In the genomic region with DNA sequence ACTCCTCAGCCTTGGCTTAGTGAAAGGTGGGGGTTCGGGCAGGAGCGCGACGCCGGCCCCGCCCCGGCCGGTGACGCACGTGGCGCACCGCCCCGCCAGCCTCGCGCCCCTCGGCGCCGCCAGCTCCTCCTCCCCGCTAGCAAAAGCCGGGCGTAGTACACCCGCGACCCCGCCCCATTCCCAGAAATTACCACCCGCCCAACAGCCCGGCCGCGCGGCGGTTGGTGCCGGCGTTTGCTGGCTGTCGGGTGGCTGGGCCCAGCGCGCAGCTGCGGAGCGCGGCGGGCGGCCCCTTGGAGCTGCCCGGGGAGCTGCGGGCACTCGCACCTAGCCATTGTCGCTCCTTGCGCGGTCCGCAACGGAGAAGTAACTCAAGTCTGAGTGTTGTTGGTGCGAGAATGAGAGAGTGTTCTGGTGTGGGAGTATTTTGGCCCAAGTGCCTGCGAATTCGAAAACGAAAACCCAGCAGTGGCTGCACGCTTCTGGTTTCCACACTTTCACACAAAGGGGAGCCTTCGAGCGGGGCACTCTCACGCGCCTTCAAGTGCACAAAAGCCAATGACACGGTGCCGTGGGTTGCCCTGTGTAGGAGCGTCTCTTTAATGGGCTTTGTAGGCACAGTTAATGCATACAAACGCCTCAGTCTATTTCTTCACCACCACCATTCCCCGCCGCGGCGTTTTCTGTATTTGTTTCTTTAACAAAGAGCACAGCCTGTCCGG, we compare ENCODE assay signal across 1 cellular context.
A peak's percentile ranks its signal among the peaks of the same experiment; 100 is the strongest.
TF ChIP-seq lines count a peak whose summit lies in the region.

No MANE protein-coding gene starts in this region.

TF ChIP-seq in K562, 482 proteins besides CTCF, POLR2A, EP300 and RAD21 (continued from another document and continues in another):
- TF ChIP-seq, protein P1, sequence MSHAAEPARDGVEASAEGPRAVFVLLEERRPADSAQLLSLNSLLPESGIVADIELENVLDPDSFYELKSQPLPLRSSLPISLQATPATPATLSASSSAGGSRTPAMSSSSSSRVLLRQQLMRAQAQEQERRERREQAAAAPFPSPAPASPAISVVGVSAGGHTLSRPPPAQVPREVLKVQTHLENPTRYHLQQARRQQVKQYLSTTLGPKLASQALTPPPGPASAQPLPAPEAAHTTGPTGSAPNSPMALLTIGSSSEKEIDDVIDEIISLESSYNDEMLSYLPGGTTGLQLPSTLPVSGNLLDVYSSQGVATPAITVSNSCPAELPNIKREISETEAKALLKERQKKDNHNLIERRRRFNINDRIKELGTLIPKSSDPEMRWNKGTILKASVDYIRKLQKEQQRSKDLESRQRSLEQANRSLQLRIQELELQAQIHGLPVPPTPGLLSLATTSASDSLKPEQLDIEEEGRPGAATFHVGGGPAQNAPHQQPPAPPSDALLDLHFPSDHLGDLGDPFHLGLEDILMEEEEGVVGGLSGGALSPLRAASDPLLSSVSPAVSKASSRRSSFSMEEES (CRISPR knock-in tag; IDR thresholded peaks at IDR 0.05): no peak
- TF ChIP-seq BCL6 (CRISPR knock-in tag; IDR thresholded peaks at IDR 0.05) (no peak), EP400 (IDR thresholded peaks at IDR 0.05) (peak; percentile 62), RBM39 (optimal IDR thresholded peaks at IDR 0.05; ENCODE audit: low read depth, low read length) (no peak), UBTF (IDR thresholded peaks at IDR 0.05; ENCODE audit: borderline replicate concordance in 1 of 2, low read depth in 2 of 2, low read length in 2 of 2) (peak; percentile 70 to 93; a peak in 3 of 4 replicates), BCOR (IDR thresholded peaks at IDR 0.05) (peak; percentile 6; the same call in 1 of the 2 replicates), RFX5 (IDR thresholded peaks at IDR 0.05; ENCODE audit: low read depth, low read length) (no peak), KAT2B (IDR thresholded peaks at IDR 0.05; ENCODE audit: low read depth, low read length) (peak; percentile 43), TGIF2 (CRISPR knock-in tag; IDR thresholded peaks at IDR 0.05) (no peak), ZNF274 (IDR thresholded peaks at IDR 0.05; ENCODE audit: borderline replicate concordance, low read depth, low read length) (no peak), TAF1 (IDR thresholded peaks at IDR 0.05; ENCODE audit: control insufficient read depth, extremely low read depth, insufficient read depth, low read length, severe bottlenecking) (peak; percentile 91), JUND (IDR thresholded peaks at IDR 0.05; ENCODE audit: borderline replicate concordance, low read depth, low read length) (peak; percentile 23; the same call in 1 of the 2 replicates), JUND (tag; IDR thresholded peaks at IDR 0.05; ENCODE audit: borderline replicate concordance, low read depth, low read length) (no peak), DNMT1 (IDR thresholded peaks at IDR 0.05) (no peak), MTA2 (IDR thresholded peaks at IDR 0.05; ENCODE audit: low read depth) (no peak), DMBX1 (CRISPR knock-in tag; IDR thresholded peaks at IDR 0.05; ENCODE audit: borderline replicate concordance) (peak; percentile 43), BMI1 (IDR thresholded peaks at IDR 0.05; ENCODE audit: low read length) (no peak), RBFOX2 (IDR thresholded peaks at IDR 0.05; ENCODE audit: low read depth, low read length) (peak; percentile 97), ILK (tag; IDR thresholded peaks at IDR 0.05; ENCODE audit: borderline replicate concordance, low read depth) (no peak), NCOR1 (IDR thresholded peaks at IDR 0.05) (peak; percentile 45; the same call in 1 of the 2 replicates), USF2 (CRISPR knock-in tag; IDR thresholded peaks at IDR 0.05) (no peak), KLF13 (tag; IDR thresholded peaks at IDR 0.05; ENCODE audit: borderline replicate concordance, low read depth) (0 out of 2 replicates have a peak, but pooled peaks have one; percentile 11), BHLHE40 (IDR thresholded peaks at IDR 0.05; ENCODE audit: low read length) (peak; percentile 4; the same call in 1 of the 2 replicates), HMG20B (CRISPR knock-in tag; IDR thresholded peaks at IDR 0.05) (no peak), SAFB (IDR thresholded peaks at IDR 0.05; ENCODE audit: borderline replicate concordance, low read depth, low read length) (no peak), ID3 (CRISPR knock-in tag; IDR thresholded peaks at IDR 0.05) (no peak), ID3 (tag; IDR thresholded peaks at IDR 0.05) (0 out of 2 replicates have a peak, but pooled peaks have one; percentile 37), MBD2 (IDR thresholded peaks at IDR 0.05; ENCODE audit: borderline replicate concordance, low read depth) (peak; percentile 42; the same call in 1 of the 2 replicates), ZNF699 (CRISPR knock-in tag; IDR thresholded peaks at IDR 0.05; ENCODE audit: insufficient replicate concordance) (no peak), RBM14 (IDR thresholded peaks at IDR 0.05; ENCODE audit: borderline replicate concordance, insufficient read depth, low read depth, low read length) (no peak), TEAD4 (IDR thresholded peaks at IDR 0.05; ENCODE audit: low read length) (0 out of 2 replicates have a peak, but pooled peaks have one; percentile 35), TEAD4 (CRISPR knock-in tag; IDR thresholded peaks at IDR 0.05; ENCODE audit: borderline replicate concordance) (peak; percentile 63; the same call in 1 of the 2 replicates), HNRNPK (IDR thresholded peaks at IDR 0.05; ENCODE audit: low read depth, low read length, poor library complexity, severe bottlenecking) (no peak), U2AF2 (optimal IDR thresholded peaks at IDR 0.05; ENCODE audit: low read depth, low read length) (no peak)
- TF ChIP-seq, protein P2, sequence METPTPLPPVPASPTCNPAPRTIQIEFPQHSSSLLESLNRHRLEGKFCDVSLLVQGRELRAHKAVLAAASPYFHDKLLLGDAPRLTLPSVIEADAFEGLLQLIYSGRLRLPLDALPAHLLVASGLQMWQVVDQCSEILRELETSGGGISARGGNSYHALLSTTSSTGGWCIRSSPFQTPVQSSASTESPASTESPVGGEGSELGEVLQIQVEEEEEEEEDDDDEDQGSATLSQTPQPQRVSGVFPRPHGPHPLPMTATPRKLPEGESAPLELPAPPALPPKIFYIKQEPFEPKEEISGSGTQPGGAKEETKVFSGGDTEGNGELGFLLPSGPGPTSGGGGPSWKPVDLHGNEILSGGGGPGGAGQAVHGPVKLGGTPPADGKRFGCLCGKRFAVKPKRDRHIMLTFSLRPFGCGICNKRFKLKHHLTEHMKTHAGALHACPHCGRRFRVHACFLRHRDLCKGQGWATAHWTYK (CRISPR knock-in tag; IDR thresholded peaks at IDR 0.05): 0 out of 2 replicates have a peak, but pooled peaks have one; percentile 34
- TF ChIP-seq, protein P3, sequence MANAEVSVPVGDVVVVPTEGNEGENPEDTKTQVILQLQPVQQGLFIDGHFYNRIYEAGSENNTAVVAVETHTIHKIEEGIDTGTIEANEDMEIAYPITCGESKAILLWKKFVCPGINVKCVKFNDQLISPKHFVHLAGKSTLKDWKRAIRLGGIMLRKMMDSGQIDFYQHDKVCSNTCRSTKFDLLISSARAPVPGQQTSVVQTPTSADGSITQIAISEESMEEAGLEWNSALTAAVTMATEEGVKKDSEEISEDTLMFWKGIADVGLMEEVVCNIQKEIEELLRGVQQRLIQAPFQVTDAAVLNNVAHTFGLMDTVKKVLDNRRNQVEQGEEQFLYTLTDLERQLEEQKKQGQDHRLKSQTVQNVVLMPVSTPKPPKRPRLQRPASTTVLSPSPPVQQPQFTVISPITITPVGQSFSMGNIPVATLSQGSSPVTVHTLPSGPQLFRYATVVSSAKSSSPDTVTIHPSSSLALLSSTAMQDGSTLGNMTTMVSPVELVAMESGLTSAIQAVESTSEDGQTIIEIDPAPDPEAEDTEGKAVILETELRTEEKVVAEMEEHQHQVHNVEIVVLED (CRISPR knock-in tag; IDR thresholded peaks at IDR 0.05): peak; percentile 65
- TF ChIP-seq, protein P4, sequence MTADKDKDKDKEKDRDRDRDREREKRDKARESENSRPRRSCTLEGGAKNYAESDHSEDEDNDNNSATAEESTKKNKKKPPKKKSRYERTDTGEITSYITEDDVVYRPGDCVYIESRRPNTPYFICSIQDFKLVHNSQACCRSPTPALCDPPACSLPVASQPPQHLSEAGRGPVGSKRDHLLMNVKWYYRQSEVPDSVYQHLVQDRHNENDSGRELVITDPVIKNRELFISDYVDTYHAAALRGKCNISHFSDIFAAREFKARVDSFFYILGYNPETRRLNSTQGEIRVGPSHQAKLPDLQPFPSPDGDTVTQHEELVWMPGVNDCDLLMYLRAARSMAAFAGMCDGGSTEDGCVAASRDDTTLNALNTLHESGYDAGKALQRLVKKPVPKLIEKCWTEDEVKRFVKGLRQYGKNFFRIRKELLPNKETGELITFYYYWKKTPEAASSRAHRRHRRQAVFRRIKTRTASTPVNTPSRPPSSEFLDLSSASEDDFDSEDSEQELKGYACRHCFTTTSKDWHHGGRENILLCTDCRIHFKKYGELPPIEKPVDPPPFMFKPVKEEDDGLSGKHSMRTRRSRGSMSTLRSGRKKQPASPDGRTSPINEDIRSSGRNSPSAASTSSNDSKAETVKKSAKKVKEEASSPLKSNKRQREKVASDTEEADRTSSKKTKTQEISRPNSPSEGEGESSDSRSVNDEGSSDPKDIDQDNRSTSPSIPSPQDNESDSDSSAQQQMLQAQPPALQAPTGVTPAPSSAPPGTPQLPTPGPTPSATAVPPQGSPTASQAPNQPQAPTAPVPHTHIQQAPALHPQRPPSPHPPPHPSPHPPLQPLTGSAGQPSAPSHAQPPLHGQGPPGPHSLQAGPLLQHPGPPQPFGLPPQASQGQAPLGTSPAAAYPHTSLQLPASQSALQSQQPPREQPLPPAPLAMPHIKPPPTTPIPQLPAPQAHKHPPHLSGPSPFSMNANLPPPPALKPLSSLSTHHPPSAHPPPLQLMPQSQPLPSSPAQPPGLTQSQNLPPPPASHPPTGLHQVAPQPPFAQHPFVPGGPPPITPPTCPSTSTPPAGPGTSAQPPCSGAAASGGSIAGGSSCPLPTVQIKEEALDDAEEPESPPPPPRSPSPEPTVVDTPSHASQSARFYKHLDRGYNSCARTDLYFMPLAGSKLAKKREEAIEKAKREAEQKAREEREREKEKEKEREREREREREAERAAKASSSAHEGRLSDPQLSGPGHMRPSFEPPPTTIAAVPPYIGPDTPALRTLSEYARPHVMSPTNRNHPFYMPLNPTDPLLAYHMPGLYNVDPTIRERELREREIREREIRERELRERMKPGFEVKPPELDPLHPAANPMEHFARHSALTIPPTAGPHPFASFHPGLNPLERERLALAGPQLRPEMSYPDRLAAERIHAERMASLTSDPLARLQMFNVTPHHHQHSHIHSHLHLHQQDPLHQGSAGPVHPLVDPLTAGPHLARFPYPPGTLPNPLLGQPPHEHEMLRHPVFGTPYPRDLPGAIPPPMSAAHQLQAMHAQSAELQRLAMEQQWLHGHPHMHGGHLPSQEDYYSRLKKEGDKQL (CRISPR knock-in tag; IDR thresholded peaks at IDR 0.05; ENCODE audit: borderline replicate concordance): no peak
- TF ChIP-seq, protein P5, sequence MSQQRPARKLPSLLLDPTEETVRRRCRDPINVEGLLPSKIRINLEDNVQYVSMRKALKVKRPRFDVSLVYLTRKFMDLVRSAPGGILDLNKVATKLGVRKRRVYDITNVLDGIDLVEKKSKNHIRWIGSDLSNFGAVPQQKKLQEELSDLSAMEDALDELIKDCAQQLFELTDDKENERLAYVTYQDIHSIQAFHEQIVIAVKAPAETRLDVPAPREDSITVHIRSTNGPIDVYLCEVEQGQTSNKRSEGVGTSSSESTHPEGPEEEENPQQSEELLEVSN (IDR thresholded peaks at IDR 0.05; ENCODE audit: borderline replicate concordance in 1 of 2, extremely low read depth in 1 of 2, insufficient read depth in 1 of 2, insufficient read length in 1 of 2, low read depth in 1 of 2, low read length in 1 of 2, poor library complexity in 1 of 2, severe bottlenecking in 1 of 2): peak; percentile 52 to 86
